In the genomic region with DNA sequence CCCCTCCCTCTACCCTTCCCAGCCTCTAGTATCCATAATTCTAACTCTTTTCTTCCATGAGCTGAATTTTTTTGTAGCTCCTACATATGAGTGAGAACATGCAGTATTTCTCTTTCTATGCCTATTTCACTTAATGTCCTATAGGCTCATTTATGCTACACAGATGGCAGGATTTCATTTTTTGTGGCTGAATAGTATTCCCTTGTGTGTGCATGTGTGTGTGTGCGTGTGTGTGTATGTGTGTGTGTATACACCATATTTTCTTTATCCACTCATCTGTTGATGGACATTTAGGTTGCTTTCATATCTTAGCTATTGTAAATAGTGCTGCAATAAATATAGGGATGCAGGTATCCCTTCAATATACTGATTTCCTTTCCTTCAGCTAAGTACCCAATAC, we compare ENCODE assay signal across 34 cellular contexts.
DNase-seq lines count a peak whose midpoint lies in the region; ATAC-seq, FAIRE-seq and TF ChIP-seq lines count a peak whose summit lies in the region.
"Had no signal": no experiment of that assay in that cellular context is flagged by ENCODE, and none has a peak within 500 bp of the region (broad histone marks: within the 10 kb centered on the region; RNA-seq: fewer than 3 reads in every experiment).

No MANE protein-coding gene starts in this region.

- H2AFZ ChIP-seq in IMR-90 (replicated peaks; ENCODE audit: low read length, poor library complexity) (no peak overlapping the region), K562 (ENCODE audit: low read depth, low read length) (no peak overlapping the region), osteoblast (ENCODE audit: low read length) (no peak overlapping the region)

- H4K91ac ChIP-seq in IMR-90 (ENCODE audit: insufficient read depth, low read depth, low read length), result no peak overlapping the region

- H3K9me3 ChIP-seq in HEK293 (ENCODE audit: control insufficient read depth, insufficient read depth, low read depth, low read length) (no peaks in the 10 kb centered on the region), IMR-90 (ENCODE audit: control insufficient read depth, insufficient read depth, low read length) (no peaks in the 10 kb centered on the region), K562 (replicated peaks; ENCODE audit: control insufficient read depth, insufficient read depth, low read depth, low read length) (no peaks in the 10 kb centered on the region), osteoblast (ENCODE audit: low read depth, low read length) (no peaks in the 10 kb centered on the region)
- H3K9me3 ChIP-seq: A549, BE2C, BLaER1, Caco-2 had no signal

- no peak for DNase-seq in HTR-8/SVneo (ENCODE audit: insufficient read length, low spot score)
- DNase-seq in IMR-90, result no peak
- no peak for DNase-seq in K562 (ENCODE audit: extremely low read depth in 1 of 4, low spot score in 3 of 4)
- DNase-seq in H7, result no peak
- no peak for DNase-seq in HCEC 1CT
- DNase-seq in osteoblast (ENCODE audit: insufficient read length, low spot score, missing footprints), result no peak
- DNase-seq: 8988T; ACHN; AML-193; BE2C; C1 segment of cervical spinal cord; Caco-2; Calu3; CD4-positive, alpha-beta memory T cell; CD4-positive, alpha-beta T cell; CD4-positive, CD25-positive, alpha-beta regulatory T cell; CD8-positive, alpha-beta memory T cell; CD8-positive, alpha-beta T cell; COR-L47; DMS 273 treated with DMSO at 0.1 percent for 48 hours; DMS153; DMS53; DMS79; DMS79 treated with DMSO at 0.1 percent for 48 hours; DND-41; EL had no signal

- H3K9me1 ChIP-seq in IMR-90 (ENCODE audit: insufficient read depth, low read length) (no peaks in the 10 kb centered on the region), K562 (ENCODE audit: control insufficient read depth, insufficient read depth, low read length) (no peaks in the 10 kb centered on the region)

- H3K56ac ChIP-seq in IMR-90 (ENCODE audit: extremely low read depth, insufficient read depth, low read length), result no peak overlapping the region

- CTCF ChIA-PET in HEK293 (lab: Yijun Ruan, JAX), result interaction anchor here (1.1 to 2.4 kb wide), 2 partner anchors 11 to 16 kb away, joined by 3 to 13 read pairs; no protein-coding TSS in a partner anchor
- CTCF ChIA-PET in IMR-90 (lab: Yijun Ruan, JAX), result interaction anchor here (1.2 kb wide), 1 partner anchor 12 kb away, joined by 3 read pairs; no protein-coding TSS in a partner anchor
- CTCF ChIA-PET in K562 (lab: Yijun Ruan, JAX; ENCODE audit: low intra/inter-chr PET ratio), result no interaction called here

- FAIRE-seq in HTR-8/SVneo (lab: Jason Lieb, UNC) (peak; percentile 13), K562 (lab: Jason Lieb, UNC) (no peak)
- FAIRE-seq: A549, D721Med had no signal

- no peaks in the 10 kb centered on the region; a peak in 1 of 4 replicates for H3K79me1 ChIP-seq in IMR-90 (ENCODE audit: low read depth in 1 of 2, low read length in 2 of 2)

- no peak overlapping the region for H2AK5ac ChIP-seq in IMR-90 (ENCODE audit: low read depth, low read length)

- dilution Hi-C loops in IMR-90 (cut with HindIII; ENCODE audit: low sequenced_read_pairs, unreplicated experiment), result no loop called here

- H3K4me3 ChIP-seq in HEK293 (ENCODE audit: low read depth, low read length) (no peak overlapping the region), IMR-90 (ENCODE audit: insufficient read depth, low read depth, low read length) (no peak overlapping the region), K562 (no peak overlapping the region), H7 (ENCODE audit: insufficient read depth, low read depth, low read length) (no peak overlapping the region), osteoblast (ENCODE audit: insufficient read depth, low read length) (no peak overlapping the region)
- H3K4me3 ChIP-seq: A549; BLaER1; BLaER1 treated with 17β-estradiol and CSF1 and Interleukin-3, amounts not matched to agents 10 nM and 100 nM had no signal

- no peak overlapping the region for H3K9ac ChIP-seq in IMR-90 (ENCODE audit: low read depth, low read length)
- H3K9ac ChIP-seq in K562 (ENCODE audit: insufficient read depth in 1 of 2, low read depth in 2 of 2, low read length in 2 of 2), result no peak overlapping the region
- H3K9ac ChIP-seq: BLaER1; BLaER1 treated with 17β-estradiol and CSF1 and Interleukin-3, amounts not matched to agents 10 nM and 100 nM had no signal

- H3K27ac ChIP-seq in HEK293 (ENCODE audit: extremely low read depth, low read depth, low read length) (no peak overlapping the region), IMR-90 (ENCODE audit: insufficient read depth, low read length) (no peak overlapping the region), K562 (ENCODE audit: extremely low read depth, low read depth, low read length) (no peak overlapping the region), osteoblast (ENCODE audit: low read depth, low read length) (no peak overlapping the region)
- H3K27ac ChIP-seq: 22Rv1; A549; BLaER1; BLaER1 treated with 17β-estradiol and CSF1 and Interleukin-3, amounts not matched to agents 10 nM and 100 nM; C4-2B had no signal

- POLR2A ChIA-PET in HEK293 (lab: Yijun Ruan, JAX), result no interaction called here
- POLR2A ChIA-PET in IMR-90 (lab: Charles Lee; ENCODE audit: unreplicated experiment), result no interaction called here
- POLR2A ChIA-PET in K562 (lab: Yijun Ruan, JAX), result no interaction called here

- TF ChIP-seq EP300 in K562 (IDR thresholded peaks at IDR 0.05; ENCODE audit: low read length), result no peak

- no peak overlapping the region for H3K14ac ChIP-seq in IMR-90 (replicated peaks; ENCODE audit: low read depth, low read length)

- H2BK15ac ChIP-seq in IMR-90 (ENCODE audit: low read depth, low read length), result no peak overlapping the region

- TF ChIP-seq RAD21 in IMR-90 (IDR thresholded peaks at IDR 0.05; ENCODE audit: low read length), result no peak
- TF ChIP-seq RAD21 in K562 (CRISPR knock-in tag; conservative IDR thresholded peaks at IDR 0.05 in 1 of 2, IDR thresholded peaks at IDR 0.05 in 1 of 2), result no peak

- H3K79me2 ChIP-seq in K562 (ENCODE audit: control insufficient read depth, insufficient read depth, low read length) (no peaks in the 10 kb centered on the region), osteoblast (ENCODE audit: insufficient read depth, low read length) (no peaks in the 10 kb centered on the region)

- no TSS peak for BruUV-seq in IMR-90 (replicated peaks; lab: Mats Ljungman, UMichigan)
- BruUV-seq in K562 (replicated peaks; lab: Mats Ljungman, UMichigan), result no TSS peak

- H3K36me3 ChIP-seq in HEK293 (ENCODE audit: control insufficient read depth in 2 of 2, insufficient read depth in 1 of 2, low read length in 2 of 2) (no peaks in the 10 kb centered on the region), IMR-90 (ENCODE audit: control insufficient read depth, insufficient read depth, low read length) (no peaks in the 10 kb centered on the region), K562 (ENCODE audit: control insufficient read depth, insufficient read depth, low read length) (no peaks in the 10 kb centered on the region), H7 (replicated peaks; ENCODE audit: control insufficient read depth, insufficient read depth, low read length) (no peaks in the 10 kb centered on the region), osteoblast (ENCODE audit: insufficient read depth, low read length) (no peaks in the 10 kb centered on the region)
- H3K36me3 ChIP-seq: BE2C; BLaER1; BLaER1 treated with 17β-estradiol and CSF1 and Interleukin-3, amounts not matched to agents 10 nM and 100 nM had no signal

- H2BK5ac ChIP-seq in IMR-90 (ENCODE audit: low read depth, low read length, poor library complexity, severe bottlenecking), result no peak overlapping the region

- H4K5ac ChIP-seq in IMR-90 (ENCODE audit: low read depth, low read length), result no peak overlapping the region

- no peaks in the 10 kb centered on the region for H4K20me1 ChIP-seq in IMR-90 (ENCODE audit: insufficient read depth, low read length)
- no peaks in the 10 kb centered on the region for H4K20me1 ChIP-seq in K562 (replicated peaks; ENCODE audit: control insufficient read depth, insufficient read depth, low read length)
- no peaks in the 10 kb centered on the region for H4K20me1 ChIP-seq in osteoblast (ENCODE audit: insufficient read depth, low read length)
- H4K20me1 ChIP-seq: BLaER1; BLaER1 treated with 17β-estradiol and CSF1 and Interleukin-3, amounts not matched to agents 10 nM and 100 nM had no signal

- H2AK9ac ChIP-seq in IMR-90 (replicated peaks; ENCODE audit: low read depth, low read length, poor library complexity), result no peak overlapping the region

- in situ Hi-C loops in IMR-90 (cut with MboI; ENCODE audit: low sequenced_read_pairs) (no loop called here), K562 (cut with MboI) (no loop called here)

- H3K18ac ChIP-seq in IMR-90 (ENCODE audit: low read depth, low read length), result no peak overlapping the region

- intact Hi-C loops in IMR-90 (cut with micrococcal nuclease) (no loop called here), K562 (cut with micrococcal nuclease) (no loop called here)

- H3K4me2 ChIP-seq in IMR-90 (ENCODE audit: low read depth, low read length) (no peak overlapping the region), K562 (ENCODE audit: insufficient read depth, low read length) (no peak overlapping the region), osteoblast (ENCODE audit: insufficient read depth, low read length) (no peak overlapping the region)
- H3K4me2 ChIP-seq: A549; BLaER1; BLaER1 treated with 17β-estradiol and CSF1 and Interleukin-3, amounts not matched to agents 10 nM and 100 nM had no signal

- TF ChIP-seq POLR2A in IMR-90 (IDR thresholded peaks at IDR 0.05; ENCODE audit: low read depth, low read length) (no peak), K562 (conservative IDR thresholded peaks at IDR 0.05) (no peak)

- TF ChIP-seq CTCF in HEK293 (tag by site-specific recombination; IDR thresholded peaks at IDR 0.05), result no peak
- no peak for TF ChIP-seq CTCF in IMR-90 (conservative IDR thresholded peaks at IDR 0.05; ENCODE audit: low read depth, low read length)
- no peak for TF ChIP-seq CTCF in K562 (IDR thresholded peaks at IDR 0.05 in 2 of 3, conservative IDR thresholded peaks at IDR 0.05 in 1 of 3; ENCODE audit: insufficient read depth in 2 of 3, low read depth in 1 of 3, low read length in 3 of 3)
- TF ChIP-seq CTCF in osteoblast (IDR thresholded peaks at IDR 0.05; ENCODE audit: extremely low read depth, low read depth, low read length), result no peak

- H3K23ac ChIP-seq in IMR-90 (ENCODE audit: low read depth, low read length), result no peak overlapping the region

- no peak overlapping the region for H4K8ac ChIP-seq in IMR-90 (ENCODE audit: low read depth in 2 of 2, low read length in 2 of 2)

- no peak overlapping the region for H2BK20ac ChIP-seq in IMR-90 (ENCODE audit: low read depth, low read length)

- 0 out of 2 replicates have a peak overlapping the region, but pooled peaks have one; percentile 32 for H2BK120ac ChIP-seq in IMR-90 (ENCODE audit: low read depth, low read length)

- no peak for ATAC-seq in IMR-90 (ENCODE audit: low read depth)
- ATAC-seq in K562, result no peak
- ATAC-seq in HG03571 (IDR thresholded peaks at IDR 0.05; ENCODE audit: unreplicated experiment), result no peak
- ATAC-seq: A549; CD8-positive, alpha-beta T cell had no signal

- H3K27me3 ChIP-seq in IMR-90 (ENCODE audit: control insufficient read depth, insufficient read depth, low read length), result no peaks in the 10 kb centered on the region
- peaks cover 0 to 4% of the 10 kb centered on the region in 2 experiments; a peak in 1 of 5 replicates for H3K27me3 ChIP-seq in K562 (ENCODE audit: control insufficient read depth in 2 of 2, insufficient read depth in 2 of 2, low read length in 2 of 2)
- no peaks in the 10 kb centered on the region for H3K27me3 ChIP-seq in H7 (ENCODE audit: control insufficient read depth, insufficient read depth, low read length)
- no peaks in the 10 kb centered on the region for H3K27me3 ChIP-seq in osteoblast (ENCODE audit: insufficient read depth, low read length)
- H3K27me3 ChIP-seq: BE2C; BLaER1; BLaER1 treated with 17β-estradiol and CSF1 and Interleukin-3, amounts not matched to agents 10 nM and 100 nM had no signal

- no CpG with 5 or more reads among the region's 1 CpG for WGBS in IMR-90 (ENCODE audit: extremely low coverage in 2 of 2, insufficient read length in 1 of 2), 2 experiments
- WGBS in K562 (ENCODE audit: insufficient coverage, low coverage, missing lambda C conversion rate), result 5% methylated on average over 1 of the region's 1 CpG

- H3K4ac ChIP-seq in IMR-90 (ENCODE audit: low read depth, low read length), result no peak overlapping the region

- H3K4me1 ChIP-seq in HEK293 (ENCODE audit: control insufficient read depth, insufficient read depth, low read length) (no peaks in the 10 kb centered on the region), IMR-90 (ENCODE audit: control insufficient read depth, insufficient read depth, low read length) (0 out of 2 replicates have a peak, but pooled peaks cover 1% of the 10 kb centered on the region), K562 (replicated peaks in 1 of 2; ENCODE audit: control insufficient read depth in 2 of 2, insufficient read depth in 2 of 2, low read length in 2 of 2) (no peaks in the 10 kb centered on the region), osteoblast (ENCODE audit: insufficient read depth, low read length) (peaks cover 13% of the 10 kb centered on the region)
- H3K4me1 ChIP-seq: A549, BE2C, BLaER1, Caco-2 had no signal
